ENCODE assay signal across 22 cellular contexts in the genomic region with DNA sequence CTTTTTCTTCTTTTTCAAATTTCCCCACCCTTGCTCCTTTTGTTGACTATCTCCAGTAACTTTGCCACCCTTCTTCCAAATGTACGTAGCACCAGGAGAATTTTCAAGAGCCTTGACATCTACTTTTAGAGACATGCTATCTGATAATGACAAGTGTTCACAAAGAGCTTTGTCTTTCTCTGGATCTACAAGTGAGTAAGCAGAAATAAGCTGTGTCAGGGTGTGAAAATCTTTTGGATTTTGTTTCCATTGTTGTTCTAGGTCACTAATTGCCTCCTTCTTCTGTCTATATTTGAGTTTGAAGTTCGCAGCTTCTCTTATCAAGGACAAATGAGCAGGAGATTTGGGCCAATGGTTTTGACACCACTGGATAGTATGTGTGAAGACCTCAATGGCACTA. TPM values are rescaled to one million over a fixed set of nuclear protein-coding genes. Genes with fewer than 3 reads are reported as not detected.
DNase-seq lines count a peak whose midpoint lies in the region; ATAC-seq and TF ChIP-seq lines count a peak whose summit lies in the region.
"Had no signal": no experiment of that assay in that cellular context is flagged by ENCODE, and none has a peak within 500 bp of the region (broad histone marks: within the 10 kb centered on the region; RNA-seq: fewer than 3 reads in every experiment).

No MANE protein-coding gene starts in this region.

- H4K20me1 ChIP-seq in GM23248 (ENCODE audit: insufficient read depth), result peaks cover 2% of the 10 kb centered on the region; the same call in 1 of the 2 replicates

- H3K4me3 ChIP-seq in GM23248 (no peak overlapping the region), SK-N-MC (no peak overlapping the region), mesenchymal stem cell (ENCODE audit: insufficient read depth in 1 of 2, low read depth in 1 of 2, low read length in 2 of 2) (no peak overlapping the region), parathyroid adenoma (ENCODE audit: low read depth, low read length) (no peak overlapping the region)
- H3K4me3 ChIP-seq: MG63 had no signal

- H3K9me3 ChIP-seq in GM23248 (ENCODE audit: low read depth), result no peaks in the 10 kb centered on the region
- H3K9me3 ChIP-seq in SK-N-MC (ENCODE audit: low read depth, low read length), result no peaks in the 10 kb centered on the region
- no peaks in the 10 kb centered on the region for H3K9me3 ChIP-seq in mesenchymal stem cell (ENCODE audit: control insufficient read depth, low read length)
- H3K9me3 ChIP-seq in parathyroid adenoma (ENCODE audit: control insufficient read depth, low read length), result no peaks in the 10 kb centered on the region

- H2BK15ac ChIP-seq in mesenchymal stem cell (ENCODE audit: low read depth, poor library complexity, severe bottlenecking), result no peak overlapping the region

- no peaks in the 10 kb centered on the region for H3K9me3 Mint-ChIP-seq in type B pancreatic cell

- H4K91ac ChIP-seq in mesenchymal stem cell (ENCODE audit: low read length), result no peak overlapping the region

- no peaks in the 10 kb centered on the region for H3K79me1 ChIP-seq in mesenchymal stem cell (replicated peaks; ENCODE audit: low read length, poor library complexity, severe bottlenecking)

- peaks cover 50% of the 10 kb centered on the region for H3K4me1 Mint-ChIP-seq in type B pancreatic cell (ENCODE audit: unreplicated experiment)

- H3K36me3 Mint-ChIP-seq in type B pancreatic cell, result peaks cover 15% of the 10 kb centered on the region

- H2AFZ ChIP-seq in GM23248 (peak overlapping the region; percentile 85), mesenchymal stem cell (ENCODE audit: low read depth, low read length) (no peak overlapping the region), parathyroid adenoma (peak overlapping the region; percentile 25)

- H2AK5ac ChIP-seq in mesenchymal stem cell (ENCODE audit: low read length, severe bottlenecking), result no peak overlapping the region

- H3K23ac ChIP-seq in mesenchymal stem cell (ENCODE audit: low read length in 2 of 2), result no peak overlapping the region

- TF ChIP-seq CTCF in parathyroid adenoma (IDR thresholded peaks at IDR 0.05) (no peak), type B pancreatic cell (conservative IDR thresholded peaks at IDR 0.05) (no peak)

- peaks cover 28% of the 10 kb centered on the region for H3F3A ChIP-seq in GM23248 (ENCODE audit: insufficient read depth)

- no peak overlapping the region for H3K14ac ChIP-seq in mesenchymal stem cell (ENCODE audit: low read length in 2 of 2)

- DNase-seq in GM23248 (no peak), SK-N-MC (ENCODE audit: low read depth, low spot score) (no peak), mesenchymal stem cell (no peak), NCI-H82 (lab: John Stamatoyannopoulos, UW) (no peak), type B pancreatic cell (ENCODE audit: extremely low spot score, unreplicated experiment) (no peak)
- DNase-seq: CD8-positive, alpha-beta memory T cell; DMS 273 treated with DMSO at 0.1 percent for 48 hours; DMS79; GF-D8; MG63; NCI-H1105 treated with DMSO at 0.1 percent for 48 hours; NCI-H146; NCI-H1930; NCI-H2107; NCI-H446; NCI-H526; Right ventricle myocardium superior; RPMI8226; SW 1271 had no signal

- peaks cover 4% of the 10 kb centered on the region for H3K27me3 Mint-ChIP-seq in type B pancreatic cell

- in situ Hi-C loops in GM23248 (cut with MboI), result no loop called here

- H2BK12ac ChIP-seq in mesenchymal stem cell (ENCODE audit: low read length in 2 of 2), result no peak overlapping the region

- peaks cover 19% of the 10 kb centered on the region for H3K79me2 ChIP-seq in GM23248 (ENCODE audit: insufficient read depth)
- peaks cover 4% of the 10 kb centered on the region for H3K79me2 ChIP-seq in parathyroid adenoma

- WGBS in GM23248 (ENCODE audit: low coverage in 1 of 2, low lambda C conversion rate in 2 of 2, missing lambda C conversion rate in 2 of 2), 2 experiments, result 66 to 74% methylated on average over 2 of the region's 2 CpGs
- WGBS in mesenchymal stem cell, result 79% methylated on average over 2 of the region's 2 CpGs

- no peak overlapping the region for H2BK120ac ChIP-seq in mesenchymal stem cell (ENCODE audit: low read depth, low read length)

- H3K18ac ChIP-seq in mesenchymal stem cell (ENCODE audit: low read depth in 1 of 2, low read length in 2 of 2), result no peak overlapping the region

- H3K4me1 ChIP-seq in GM23248 (ENCODE audit: insufficient read depth), result peaks cover 22% of the 10 kb centered on the region
- peaks cover 1% of the 10 kb centered on the region for H3K4me1 ChIP-seq in mesenchymal stem cell (ENCODE audit: control insufficient read depth, insufficient read depth, low read depth, low read length)
- H3K4me1 ChIP-seq in parathyroid adenoma, result no peaks in the 10 kb centered on the region

- no peak overlapping the region for H3K27ac Mint-ChIP-seq in type B pancreatic cell

- H2BK5ac ChIP-seq in mesenchymal stem cell (ENCODE audit: low read depth, low read length, poor library complexity, severe bottlenecking), result no peak overlapping the region

- H3K36me3 ChIP-seq in GM23248 (ENCODE audit: low read depth) (peaks cover 11% of the 10 kb centered on the region), SK-N-MC (ENCODE audit: insufficient read depth, low read length) (peaks cover 14% of the 10 kb centered on the region), mesenchymal stem cell (ENCODE audit: control insufficient read depth in 1 of 2, insufficient read depth in 2 of 2, low read depth in 1 of 2, low read length in 2 of 2) (peaks cover 0 to 12% of the 10 kb centered on the region in 2 experiments), parathyroid adenoma (ENCODE audit: control insufficient read depth, insufficient read depth, low read length) (no peaks in the 10 kb centered on the region)

- no peak overlapping the region for H3K4ac ChIP-seq in mesenchymal stem cell (ENCODE audit: low read depth in 1 of 2, low read length in 2 of 2)

- H3K27me3 ChIP-seq in GM23248 (replicated peaks; ENCODE audit: insufficient read depth) (no peaks in the 10 kb centered on the region), mesenchymal stem cell (ENCODE audit: control insufficient read depth in 1 of 2, insufficient read depth in 1 of 2, low read length in 2 of 2) (peaks cover 0 to 2% of the 10 kb centered on the region in 2 experiments), parathyroid adenoma (ENCODE audit: control insufficient read depth, insufficient read depth, low read length) (no peaks in the 10 kb centered on the region)
- H3K27me3 ChIP-seq: MG63 had no signal

- H3K27ac ChIP-seq in GM23248 (no peak overlapping the region), SK-N-MC (peak overlapping the region; percentile 74; the same call in 1 of the 2 replicates), mesenchymal stem cell (ENCODE audit: low read length, poor library complexity, severe bottlenecking) (no peak overlapping the region), parathyroid adenoma (no peak overlapping the region)
- H3K27ac ChIP-seq: C4-2B had no signal

- H4K8ac ChIP-seq in mesenchymal stem cell (ENCODE audit: low read length), result no peak overlapping the region

- H3K9me2 ChIP-seq in GM23248 (ENCODE audit: insufficient read depth), result no peaks in the 10 kb centered on the region

- H3K4me3 Mint-ChIP-seq in type B pancreatic cell, result no peak overlapping the region
- H3K4me3 Mint-ChIP-seq: CD8-positive, alpha-beta memory T cell had no signal

- H3K4me2 ChIP-seq in GM23248 (ENCODE audit: unreplicated experiment), result no peak overlapping the region
- no peak overlapping the region for H3K4me2 ChIP-seq in mesenchymal stem cell (ENCODE audit: low read length, poor library complexity, severe bottlenecking)
- no peak overlapping the region for H3K4me2 ChIP-seq in parathyroid adenoma (ENCODE audit: low read length)

- no peak for ATAC-seq in GM21619 (IDR thresholded peaks at IDR 0.05; ENCODE audit: unreplicated experiment)

- H3K9ac ChIP-seq in GM23248 (no peak overlapping the region), SK-N-MC (ENCODE audit: insufficient read length) (no peak overlapping the region), mesenchymal stem cell (ENCODE audit: low read length) (peak overlapping the region; percentile 21), parathyroid adenoma (no peak overlapping the region)

RNA-seq across cellular contexts. Expression of a gene that starts 3.2 kb away (rescaled TPM):
- total RNA-seq in GM23248 (2014; rRNA removed; shearing (Covaris generic)), result 1,224 and 1,264 TPM in 2 replicates
- polyA plus RNA-seq in GM23248 (2016; fragmentation: Nextera tagmentation; extraction: Ambion mirVana), result 725 and 752 TPM in 2 replicates
- 4,053 TPM for polyA plus RNA-seq in mesenchymal stem cell (2013, experiment 1 of 2)
- 4,052 TPM for polyA plus RNA-seq in mesenchymal stem cell (2013, experiment 2 of 2)
- 2,087 and 2,300 TPM in 2 replicates for total RNA-seq in type B pancreatic cell (ENCODE audit: low replicate concordance)

RNA-seq across cellular contexts. Expression of a gene that starts 8.4 kb away (rescaled TPM):
- 26.6 and 43.7 TPM in 2 replicates for total RNA-seq in GM23248 (2014; rRNA removed; shearing (Covaris generic))
- polyA plus RNA-seq in GM23248 (2016; fragmentation: Nextera tagmentation; extraction: Ambion mirVana), result 77.0 and 78.2 TPM in 2 replicates
- 68.1 TPM for polyA plus RNA-seq in mesenchymal stem cell (2013, experiment 1 of 2)
- 71.5 TPM for polyA plus RNA-seq in mesenchymal stem cell (2013, experiment 2 of 2)
- total RNA-seq in type B pancreatic cell (ENCODE audit: low replicate concordance), result 42.1 and 56.5 TPM in 2 replicates

RNA-seq across cellular contexts. Expression of a gene that starts 35.0 kb away (rescaled TPM):
- total RNA-seq in GM23248 (2014; rRNA removed; shearing (Covaris generic)), result 34.1 and 43.4 TPM in 2 replicates
- polyA plus RNA-seq in GM23248 (2016; fragmentation: Nextera tagmentation; extraction: Ambion mirVana), result 51.5 and 57.9 TPM in 2 replicates
- polyA plus RNA-seq in mesenchymal stem cell (2013, experiment 1 of 2), result 41.0 TPM
- 43.8 TPM for polyA plus RNA-seq in mesenchymal stem cell (2013, experiment 2 of 2)
- 65.0 and 68.8 TPM in 2 replicates for total RNA-seq in type B pancreatic cell (ENCODE audit: low replicate concordance)
